ENCODE assay signal across 22 cellular contexts in genomic region chr15:75416584-75416983, GRCh38. TPM values are rescaled to one million over a fixed set of nuclear protein-coding genes. Genes with fewer than 3 reads are reported as not detected.
A peak's percentile ranks its signal among the peaks of the same experiment; 100 is the strongest.
DNase-seq lines count a peak whose midpoint lies in the region; ATAC-seq and TF ChIP-seq lines count a peak whose summit lies in the region.
"Had no signal": no experiment of that assay in that cellular context is flagged by ENCODE, and none has a peak within 500 bp of the region (broad histone marks: within the 10 kb centered on the region; RNA-seq: fewer than 3 reads in every experiment).

No MANE protein-coding gene starts in this region.

- TF ChIP-seq CTCF in breast epithelium (IDR thresholded peaks at IDR 0.05) (no peak), MCF 10A (IDR thresholded peaks at IDR 0.05; ENCODE audit: unreplicated experiment) (no peak), WTC11 (IDR thresholded peaks at IDR 0.05) (no peak), type B pancreatic cell (conservative IDR thresholded peaks at IDR 0.05) (no peak)

- H3K4me3 ChIP-seq in breast epithelium, result no peak overlapping the region
- H3K4me3 ChIP-seq: gastrocnemius medialis, HAP-1, right atrium auricular region, smooth muscle cell had no signal

- H3K27ac ChIP-seq in breast epithelium, result peak overlapping the region; percentile 24 to 50
- H3K27ac ChIP-seq: C4-2B, gastrocnemius medialis, right atrium auricular region had no signal

- POLR2A ChIA-PET in MCF 10A (lab: Yijun Ruan, JAX) (interaction anchor here (1.4 to 1.9 kb wide), 2 partner anchors 9 to 14 kb away, joined by 3 to 4 read pairs; no protein-coding TSS in a partner anchor), WTC11 (lab: Charles Lee) (no interaction called here)

- no peak overlapping the region for H3K27ac Mint-ChIP-seq in MCF 10A (ENCODE audit: low read depth, unreplicated experiment)
- peak overlapping the region; percentile 57; the same call in 1 of the 2 replicates for H3K27ac Mint-ChIP-seq in WTC11
- peak overlapping the region; percentile 46 for H3K27ac Mint-ChIP-seq in activated naive CD8-positive, alpha-beta T cell
- peak overlapping the region; percentile 70 for H3K27ac Mint-ChIP-seq in type B pancreatic cell

- H3K4me1 ChIP-seq in breast epithelium, result no peaks in the 10 kb centered on the region
- H3K4me1 ChIP-seq: gastrocnemius medialis, HAP-1, right atrium auricular region had no signal

- H3K4me3 Mint-ChIP-seq in MCF 10A (ENCODE audit: unreplicated experiment) (no peak overlapping the region), WTC11 (no peak overlapping the region), type B pancreatic cell (no peak overlapping the region)
- H3K4me3 Mint-ChIP-seq in activated naive CD8-positive, alpha-beta T cell, result no peak overlapping the region
- H3K4me3 Mint-ChIP-seq: activated T-cell treated with anti-CD3 and anti-CD28 coated beads, Interleukin-2, amount 50 U/mL, for 4 hours; central memory CD8-positive, alpha-beta T cell had no signal

- H3K36me3 Mint-ChIP-seq in MCF 10A (ENCODE audit: insufficient read depth, unreplicated experiment) (peaks cover 81% of the 10 kb centered on the region), WTC11 (peaks cover 47% of the 10 kb centered on the region), type B pancreatic cell (peaks cover 19% of the 10 kb centered on the region)
- peaks cover 3% of the 10 kb centered on the region for H3K36me3 Mint-ChIP-seq in activated naive CD8-positive, alpha-beta T cell

- TF ChIP-seq POLR2A in breast epithelium (IDR thresholded peaks at IDR 0.05), result no peak

- H3K27me3 Mint-ChIP-seq in MCF 10A (ENCODE audit: insufficient read depth, unreplicated experiment) (no peaks in the 10 kb centered on the region), WTC11 (ENCODE audit: low read depth) (no peaks in the 10 kb centered on the region), type B pancreatic cell (no peaks in the 10 kb centered on the region)
- no peaks in the 10 kb centered on the region for H3K27me3 Mint-ChIP-seq in activated naive CD8-positive, alpha-beta T cell
- H3K27me3 Mint-ChIP-seq: central memory CD8-positive, alpha-beta T cell had no signal

- intact Hi-C loops in breast epithelium (cut with DNase I; ENCODE audit: low total_unique reads), result no loop called here
- intact Hi-C loops in MCF 10A (cut with micrococcal nuclease), result no loop called here

- CTCF ChIA-PET in MCF 10A (lab: Yijun Ruan, JAX) (interaction anchor here (0.6 kb wide), 1 partner anchor 785 kb away, joined by 3 read pairs; no protein-coding TSS in a partner anchor), WTC11 (lab: Charles Lee) (no interaction called here)

- DNase-seq in breast epithelium (ENCODE audit: low spot score in 2 of 2) (no peak), MCF 10A (ENCODE audit: unreplicated experiment) (no peak), WTC11 (ENCODE audit: low spot score) (no peak), type B pancreatic cell (ENCODE audit: extremely low spot score, unreplicated experiment) (no peak), NCI-H146 (lab: John Stamatoyannopoulos, UW) (no peak)
- DNase-seq: activated CD4-positive, alpha-beta T cell treated with anti-CD3 and anti-CD28 coated beads, Interleukin-2, amount 50 U/mL, for 4 hours; activated T-cell treated with anti-CD3 and anti-CD28 coated beads, Interleukin-2, amount 50 U/mL, for 4 hours; DMS79; gastrocnemius medialis; GDM1; NCI-H1105 treated with DMSO at 0.1 percent for 48 hours; NCI-H2029; NCI-H2227 treated with DMSO at 0.1 percent for 48 hours; NCI-H69; stimulated activated CD4-positive, alpha-beta T cell treated with anti-CD3 and anti-CD28 coated beads, Interleukin-1b, Interleukin-23, amount 100 ng/mL, for 48 hours had no signal

- H3K36me3 ChIP-seq in breast epithelium, result peaks cover 5% of the 10 kb centered on the region

- no peak for ATAC-seq in WTC11
- ATAC-seq in GM21723 (IDR thresholded peaks at IDR 0.05; ENCODE audit: unreplicated experiment), result no peak
- ATAC-seq: activated T-cell treated with anti-CD3 and anti-CD28 coated beads, Interleukin-2, amount 50 U/mL, for 4 hours; gastrocnemius medialis had no signal

- H3K9me3 Mint-ChIP-seq in MCF 10A (ENCODE audit: unreplicated experiment) (no peaks in the 10 kb centered on the region), WTC11 (no peaks in the 10 kb centered on the region), type B pancreatic cell (no peaks in the 10 kb centered on the region)
- no peaks in the 10 kb centered on the region for H3K9me3 Mint-ChIP-seq in activated naive CD8-positive, alpha-beta T cell (ENCODE audit: low read depth)
- H3K9me3 Mint-ChIP-seq: activated T-cell treated with anti-CD3 and anti-CD28 coated beads, Interleukin-2, amount 50 U/mL, for 4 hours; central memory CD8-positive, alpha-beta T cell had no signal

- no peaks in the 10 kb centered on the region for H3K27me3 ChIP-seq in breast epithelium
- H3K27me3 ChIP-seq: gastrocnemius medialis, right atrium auricular region had no signal

- H3K9me3 ChIP-seq in breast epithelium, result no peaks in the 10 kb centered on the region
- H3K9me3 ChIP-seq: gastrocnemius medialis, HAP-1, right atrium auricular region had no signal

- no peaks in the 10 kb centered on the region for H3K4me1 Mint-ChIP-seq in MCF 10A (ENCODE audit: insufficient read depth, unreplicated experiment)
- H3K4me1 Mint-ChIP-seq in WTC11, result no peaks in the 10 kb centered on the region
- H3K4me1 Mint-ChIP-seq in activated naive CD8-positive, alpha-beta T cell (ENCODE audit: low read depth), result peaks cover 18% of the 10 kb centered on the region
- no peaks in the 10 kb centered on the region for H3K4me1 Mint-ChIP-seq in type B pancreatic cell (ENCODE audit: unreplicated experiment)

- BruUV-seq in MCF 10A (replicated peaks; lab: Mats Ljungman, UMichigan), result no TSS peak

TF ChIP-seq in WTC11, 78 proteins besides CTCF, POLR2A, EP300 and RAD21 (continues in another document):
- TF ChIP-seq SMAD3 (CRISPR knock-in tag; IDR thresholded peaks at IDR 0.05; ENCODE audit: borderline replicate concordance) (no peak), TEAD4 (CRISPR knock-in tag; IDR thresholded peaks at IDR 0.05) (no peak), MXD4 (CRISPR knock-in tag; IDR thresholded peaks at IDR 0.05; ENCODE audit: borderline replicate concordance) (no peak), CDX4 (CRISPR knock-in tag; IDR thresholded peaks at IDR 0.05; ENCODE audit: borderline replicate concordance) (no peak), CBFB (CRISPR knock-in tag; IDR thresholded peaks at IDR 0.05; ENCODE audit: low read depth) (no peak)
- TF ChIP-seq, protein P1, sequence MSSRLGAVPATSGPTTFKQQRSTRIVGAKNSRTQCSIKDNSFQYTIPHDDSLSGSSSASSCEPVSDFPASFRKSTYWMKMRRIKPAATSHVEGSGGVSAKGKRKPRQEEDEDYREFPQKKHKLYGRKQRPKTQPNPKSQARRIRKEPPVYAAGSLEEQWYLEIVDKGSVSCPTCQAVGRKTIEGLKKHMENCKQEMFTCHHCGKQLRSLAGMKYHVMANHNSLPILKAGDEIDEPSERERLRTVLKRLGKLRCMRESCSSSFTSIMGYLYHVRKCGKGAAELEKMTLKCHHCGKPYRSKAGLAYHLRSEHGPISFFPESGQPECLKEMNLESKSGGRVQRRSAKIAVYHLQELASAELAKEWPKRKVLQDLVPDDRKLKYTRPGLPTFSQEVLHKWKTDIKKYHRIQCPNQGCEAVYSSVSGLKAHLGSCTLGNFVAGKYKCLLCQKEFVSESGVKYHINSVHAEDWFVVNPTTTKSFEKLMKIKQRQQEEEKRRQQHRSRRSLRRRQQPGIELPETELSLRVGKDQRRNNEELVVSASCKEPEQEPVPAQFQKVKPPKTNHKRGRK (CRISPR knock-in tag; IDR thresholded peaks at IDR 0.05; ENCODE audit: borderline replicate concordance), result no peak
- TF ChIP-seq, protein P2, sequence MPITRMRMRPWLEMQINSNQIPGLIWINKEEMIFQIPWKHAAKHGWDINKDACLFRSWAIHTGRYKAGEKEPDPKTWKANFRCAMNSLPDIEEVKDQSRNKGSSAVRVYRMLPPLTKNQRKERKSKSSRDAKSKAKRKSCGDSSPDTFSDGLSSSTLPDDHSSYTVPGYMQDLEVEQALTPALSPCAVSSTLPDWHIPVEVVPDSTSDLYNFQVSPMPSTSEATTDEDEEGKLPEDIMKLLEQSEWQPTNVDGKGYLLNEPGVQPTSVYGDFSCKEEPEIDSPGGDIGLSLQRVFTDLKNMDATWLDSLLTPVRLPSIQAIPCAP (CRISPR knock-in tag; IDR thresholded peaks at IDR 0.05), result no peak
- TF ChIP-seq, protein P3, sequence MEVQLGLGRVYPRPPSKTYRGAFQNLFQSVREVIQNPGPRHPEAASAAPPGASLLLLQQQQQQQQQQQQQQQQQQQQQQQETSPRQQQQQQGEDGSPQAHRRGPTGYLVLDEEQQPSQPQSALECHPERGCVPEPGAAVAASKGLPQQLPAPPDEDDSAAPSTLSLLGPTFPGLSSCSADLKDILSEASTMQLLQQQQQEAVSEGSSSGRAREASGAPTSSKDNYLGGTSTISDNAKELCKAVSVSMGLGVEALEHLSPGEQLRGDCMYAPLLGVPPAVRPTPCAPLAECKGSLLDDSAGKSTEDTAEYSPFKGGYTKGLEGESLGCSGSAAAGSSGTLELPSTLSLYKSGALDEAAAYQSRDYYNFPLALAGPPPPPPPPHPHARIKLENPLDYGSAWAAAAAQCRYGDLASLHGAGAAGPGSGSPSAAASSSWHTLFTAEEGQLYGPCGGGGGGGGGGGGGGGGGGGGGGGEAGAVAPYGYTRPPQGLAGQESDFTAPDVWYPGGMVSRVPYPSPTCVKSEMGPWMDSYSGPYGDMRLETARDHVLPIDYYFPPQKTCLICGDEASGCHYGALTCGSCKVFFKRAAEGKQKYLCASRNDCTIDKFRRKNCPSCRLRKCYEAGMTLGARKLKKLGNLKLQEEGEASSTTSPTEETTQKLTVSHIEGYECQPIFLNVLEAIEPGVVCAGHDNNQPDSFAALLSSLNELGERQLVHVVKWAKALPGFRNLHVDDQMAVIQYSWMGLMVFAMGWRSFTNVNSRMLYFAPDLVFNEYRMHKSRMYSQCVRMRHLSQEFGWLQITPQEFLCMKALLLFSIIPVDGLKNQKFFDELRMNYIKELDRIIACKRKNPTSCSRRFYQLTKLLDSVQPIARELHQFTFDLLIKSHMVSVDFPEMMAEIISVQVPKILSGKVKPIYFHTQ (CRISPR knock-in tag; IDR thresholded peaks at IDR 0.05), result no peak

RNA-seq across cellular contexts. Expression of gene SIN3A, which starts 34.9 kb away (rescaled TPM):
- total RNA-seq in breast epithelium, result 10 to 100 TPM; 40.2 to 66.9 (median 49.5) TPM
- 32.5 and 45.5 TPM in 2 replicates for total RNA-seq in MCF 10A (2022)
- 107 to 113 TPM (median 110 TPM) in 3 replicates for total RNA-seq in WTC11 (2021)
- total RNA-seq in type B pancreatic cell (ENCODE audit: low replicate concordance), result 47.1 and 75.4 TPM in 2 replicates

RNA-seq across cellular contexts. Expression of gene MAN2C1, which starts 48.2 kb away (rescaled TPM):
- 100 to 1,000 TPM; 112 to 259 (median 169) TPM for total RNA-seq in breast epithelium
- total RNA-seq in MCF 10A (2022), result 163 and 165 TPM in 2 replicates
- total RNA-seq in WTC11 (2021), result 148 to 155 TPM (median 151 TPM) in 3 replicates
- 143 and 220 TPM in 2 replicates for total RNA-seq in type B pancreatic cell (ENCODE audit: low replicate concordance)
